8 cellular contexts compared by ENCODE assay signal in the genomic region with DNA sequence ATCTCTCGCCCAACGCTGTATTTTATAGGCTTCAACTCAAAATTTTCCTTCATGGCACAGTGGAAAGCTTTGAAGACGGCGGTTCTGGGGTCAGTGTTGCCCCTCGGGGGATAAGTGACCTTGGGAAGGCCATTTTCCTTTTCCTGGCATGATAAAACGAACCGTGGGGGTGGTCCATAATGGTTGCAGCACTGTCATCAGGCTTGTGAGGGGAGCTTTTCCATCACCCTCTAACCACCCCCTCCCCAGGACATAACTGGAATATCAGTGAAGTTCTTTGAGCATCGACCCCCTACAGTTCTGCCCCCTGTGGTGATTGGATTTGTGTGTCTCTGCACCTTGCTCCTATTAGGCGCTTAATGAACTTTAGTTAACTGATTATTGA. TPM values are rescaled to one million over a fixed set of nuclear protein-coding genes. Genes with fewer than 3 reads are reported as not detected.
DNase-seq lines count a peak whose midpoint lies in the region; TF ChIP-seq lines count a peak whose summit lies in the region.

No MANE protein-coding gene starts in this region.

- H3K4me1 ChIP-seq in SK-N-SH (ENCODE audit: control insufficient read depth in 1 of 2, insufficient read depth in 2 of 2, low read depth in 1 of 2, low read length in 1 of 2) (peaks cover 0 to 13% of the 10 kb centered on the region in 2 experiments; a peak in 1 of 4 replicates), rectal smooth muscle tissue (ENCODE audit: control insufficient read depth, insufficient read depth, low read length) (peaks cover 5% of the 10 kb centered on the region)

- TF ChIP-seq EP300 in SK-N-SH (IDR thresholded peaks at IDR 0.05; ENCODE audit: borderline replicate concordance in 1 of 2, low read depth in 1 of 2, low read length in 1 of 2), result no peak

- H3K27ac ChIP-seq in SK-N-SH (ENCODE audit: low read depth in 2 of 2, low read length in 1 of 2), result peak overlapping the region; percentile 67 to 98
- peak overlapping the region; percentile 92 for H3K27ac ChIP-seq in rectal smooth muscle tissue (ENCODE audit: low read depth, low read length)

- H3K27me3 ChIP-seq in SK-N-SH (ENCODE audit: insufficient read depth), result no peaks in the 10 kb centered on the region; the same call in 1 of the 2 replicates
- H3K27me3 ChIP-seq in rectal smooth muscle tissue (ENCODE audit: control insufficient read depth, insufficient read depth, low read length), result no peaks in the 10 kb centered on the region

- POLR2A ChIA-PET in SK-N-SH (lab: Yijun Ruan, JAX), result interaction anchor here (0.6 to 1.4 kb wide), 6 partner anchors 16 to 173 kb away, joined by 4 to 9 read pairs (median 6); partner anchors contain the start of genes FOS and NEK9

- peak; percentile 46 for DNase-seq in NCI-H2171 treated with DMSO at 0.1 percent for 48 hours (lab: John Stamatoyannopoulos, UW)
- DNase-seq in NCI-H2171 (lab: John Stamatoyannopoulos, UW), result no peak
- DNase-seq in SK-N-SH, result peak; percentile 66
- no peak for DNase-seq in foreskin fibroblast
- no peak for DNase-seq in stimulated activated CD4-positive, alpha-beta T cell treated with anti-CD3 and anti-CD28 coated beads, Interleukin-1b, Interleukin-23, amount 100 ng/mL, for 48 hours
- DNase-seq in SK-N-DZ (ENCODE audit: low spot score), result no peak
- DNase-seq in stimulated activated CD4-positive, alpha-beta T cell treated with anti-CD3 and anti-CD28 coated beads, Interleukin-4, amount 100 ng/mL, for 4 hours, result no peak

- peak overlapping the region; percentile 83; the same call in 1 of the 2 replicates for H2AFZ ChIP-seq in SK-N-SH (ENCODE audit: low read depth)

- no peaks in the 10 kb centered on the region for H4K20me1 ChIP-seq in SK-N-SH (ENCODE audit: insufficient read depth)

- no peaks in the 10 kb centered on the region for H3K79me2 ChIP-seq in SK-N-SH (ENCODE audit: insufficient read depth)

- peak overlapping the region; percentile 72 to 84 for H3K4me3 ChIP-seq in SK-N-SH (ENCODE audit: low read depth in 2 of 2, low read length in 1 of 2)
- H3K4me3 ChIP-seq in foreskin fibroblast (ENCODE audit: low read depth in 1 of 2, low read length in 2 of 2), result peak overlapping the region; percentile 75 to 86
- H3K4me3 ChIP-seq in rectal smooth muscle tissue (ENCODE audit: low read length), result peak overlapping the region; percentile 60

- TF ChIP-seq RAD21 in SK-N-SH (IDR thresholded peaks at IDR 0.05; ENCODE audit: low read length), result no peak

- WGBS in SK-N-SH (ENCODE audit: low lambda C conversion rate), result 0% methylated on average over 9 of the region's 9 CpGs

- TF ChIP-seq CTCF in SK-N-SH (IDR thresholded peaks at IDR 0.05) (peak; percentile 37; the same call in 1 of the 2 replicates), foreskin fibroblast (IDR thresholded peaks at IDR 0.05; ENCODE audit: low read depth, low read length) (peak; percentile 10)

- no peaks in the 10 kb centered on the region for H3K9me3 ChIP-seq in SK-N-SH

- CTCF ChIA-PET in SK-N-SH (lab: Yijun Ruan, JAX), result interaction anchor here (0.7 to 15.1 kb wide), 12 partner anchors 11 to 434 kb away, joined by 3 to 237 read pairs (median 4); partner anchors contain the start of gene NEK9

- H3K9ac ChIP-seq in SK-N-SH (peak overlapping the region; percentile 93), rectal smooth muscle tissue (ENCODE audit: low read length) (peak overlapping the region; percentile 50)

- H3K36me3 ChIP-seq in SK-N-SH (replicated peaks in 1 of 2; ENCODE audit: control insufficient read depth in 1 of 2, insufficient read depth in 2 of 2, low read length in 1 of 2) (no peaks in the 10 kb centered on the region), rectal smooth muscle tissue (ENCODE audit: control insufficient read depth, insufficient read depth, low read length) (no peaks in the 10 kb centered on the region)

- H3K4me2 ChIP-seq in SK-N-SH, result peak overlapping the region; percentile 97

- no peaks in the 10 kb centered on the region for H3K9me2 ChIP-seq in SK-N-SH

- no peaks in the 10 kb centered on the region for H3F3A ChIP-seq in SK-N-SH (replicated peaks; ENCODE audit: insufficient read depth)

TF ChIP-seq in SK-N-SH, 30 proteins besides CTCF, POLR2A, EP300 and RAD21:
- TF ChIP-seq USF2 (IDR thresholded peaks at IDR 0.05; ENCODE audit: borderline replicate concordance, low read depth, low read length) (no peak), RFX5 (IDR thresholded peaks at IDR 0.05; ENCODE audit: low read length) (no peak), MAX (IDR thresholded peaks at IDR 0.05; ENCODE audit: low read depth) (no peak; the same call in 1 of the 2 replicates), CHD2 (IDR thresholded peaks at IDR 0.05; ENCODE audit: low read length, partially characterized antibody) (no peak), GABPA (IDR thresholded peaks at IDR 0.05; ENCODE audit: low read depth) (no peak), MXI1 (IDR thresholded peaks at IDR 0.05; ENCODE audit: low read depth, low read length) (no peak), SIN3A (IDR thresholded peaks at IDR 0.05; ENCODE audit: borderline replicate concordance, low read depth, low read length) (no peak), NFIC (IDR thresholded peaks at IDR 0.05; ENCODE audit: borderline replicate concordance) (no peak), FOXJ3 (CRISPR knock-in tag; IDR thresholded peaks at IDR 0.05) (no peak), FOXM1 (IDR thresholded peaks at IDR 0.05; ENCODE audit: low read depth) (no peak)
- TF ChIP-seq, protein P1, sequence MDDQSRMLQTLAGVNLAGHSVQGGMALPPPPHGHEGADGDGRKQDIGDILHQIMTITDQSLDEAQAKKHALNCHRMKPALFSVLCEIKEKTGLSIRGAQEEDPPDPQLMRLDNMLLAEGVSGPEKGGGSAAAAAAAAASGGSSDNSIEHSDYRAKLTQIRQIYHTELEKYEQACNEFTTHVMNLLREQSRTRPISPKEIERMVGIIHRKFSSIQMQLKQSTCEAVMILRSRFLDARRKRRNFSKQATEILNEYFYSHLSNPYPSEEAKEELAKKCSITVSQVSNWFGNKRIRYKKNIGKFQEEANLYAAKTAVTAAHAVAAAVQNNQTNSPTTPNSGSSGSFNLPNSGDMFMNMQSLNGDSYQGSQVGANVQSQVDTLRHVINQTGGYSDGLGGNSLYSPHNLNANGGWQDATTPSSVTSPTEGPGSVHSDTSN (IDR thresholded peaks at IDR 0.05), result no peak

RNA-seq across cellular contexts. Expression of gene FOS, which starts 16.0 kb away (rescaled TPM):
- polyA plus RNA-seq in SK-N-SH (2012; rRNA removed), result 285 and 309 TPM in 2 replicates
- polyA plus RNA-seq in SK-N-SH (2012; cell fraction: cytosol; rRNA removed), result 143 and 157 TPM in 2 replicates
- polyA plus RNA-seq in SK-N-SH (2012; cell fraction: nucleus; rRNA removed), result 1,026 and 1,160 TPM in 2 replicates
- 2.0 and 2.5 TPM in 2 replicates for polyA plus RNA-seq in SK-N-DZ (2014; cell fraction: cytosol; rRNA removed)
- polyA plus RNA-seq in SK-N-DZ (2014; cell fraction: nucleus; rRNA removed), result 9.7 and 20.3 TPM in 2 replicates

Comparison
In these comparisons a context has a peak if more than half of its experiments do, and no peak if none do; other contexts are left out.
1. DNase-seq: peak in NCI-H2171 treated with DMSO at 0.1 percent for 48 hours (single experiment) and SK-N-SH (single experiment); none in NCI-H2171 (single experiment), foreskin fibroblast (0 of 2), stimulated activated CD4-positive, alpha-beta T cell treated with anti-CD3 and anti-CD28 coated beads, Interleukin-1b, Interleukin-23, amount 100 ng/mL, for 48 hours (single experiment), SK-N-DZ (single experiment) and stimulated activated CD4-positive, alpha-beta T cell treated with anti-CD3 and anti-CD28 coated beads, Interleukin-4, amount 100 ng/mL, for 4 hours (0 of 2).
2. Peak in every context shown above with its lines, with median percentiles within 50 percentile points of each other: H3K4me3 ChIP-seq.